ENCODE assay signal across 22 cellular contexts in the genomic region with DNA sequence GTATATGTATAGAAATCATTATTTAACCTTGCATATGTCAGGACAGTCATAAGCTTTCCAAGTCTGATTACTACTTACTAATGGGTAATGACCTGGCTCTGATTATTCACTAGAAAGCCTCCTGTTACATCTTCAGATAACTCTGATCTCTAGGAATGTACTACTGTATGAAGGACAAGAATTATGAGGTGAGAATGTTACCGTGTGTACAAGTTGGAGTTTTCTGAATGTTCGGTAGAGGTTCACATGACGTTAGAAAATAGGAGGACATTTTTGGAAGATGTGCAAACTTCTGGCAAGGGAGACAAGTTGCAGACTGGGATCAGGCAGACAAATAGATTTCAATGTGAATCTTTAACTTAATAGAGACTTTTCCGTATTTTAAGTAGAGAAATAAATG.
"Had no signal": no experiment of that assay in that cellular context is flagged by ENCODE, and none has a peak within 500 bp of the region (broad histone marks: within the 10 kb centered on the region; RNA-seq: fewer than 3 reads in every experiment).

No MANE protein-coding gene starts in this region.

- H3K9me2 ChIP-seq: SK-N-SH had no signal

- DNase-seq: Kasumi-1, MM.1S, NCI-H1092 treated with DMSO at 0.1 percent for 48 hours, NCI-H1436, NCI-H187, NCI-H2029, NCI-H2081 treated with DMSO at 0.1 percent for 48 hours, NCI-H2171, NCI-H226, NCI-H510A, NCI-H524 treated with DMSO at 0.1 percent for 48 hours, NCI-H69, NCI-H774, PC-3, SHP77, SK-N-SH, SW 1271 had no signal

- H3K9ac ChIP-seq: KMS-11, SK-N-SH had no signal

- H3K9me3 ChIP-seq: SK-N-SH had no signal

- FAIRE-seq: HepG2, K562 had no signal

- ATAC-seq: HepG2, K562, Panc1, PC-3 had no signal

- H3K27ac ChIP-seq: KMS-11, RWPE1 had no signal

- H3K4me2 ChIP-seq: KMS-11, SK-N-SH had no signal

- H3K4me3 ChIP-seq: K562 had no signal
